8 cellular contexts compared by ENCODE assay signal in genomic region chr5:44332360-44332971, GRCh38. TPM values are rescaled to one million over a fixed set of nuclear protein-coding genes. Genes with fewer than 3 reads are reported as not detected.
A peak's percentile ranks its signal among the peaks of the same experiment; 100 is the strongest.
DNase-seq lines count a peak whose midpoint lies in the region; TF ChIP-seq lines count a peak whose summit lies in the region.

No MANE protein-coding gene starts in this region.

- H3K36me3 Mint-ChIP-seq in HFFc6 (ENCODE audit: low read depth) = no peaks in the 10 kb centered on the region

- H3K4me1 Mint-ChIP-seq in HFFc6 (ENCODE audit: low read depth) = no peaks in the 10 kb centered on the region

- H3K9ac ChIP-seq in adipocyte (ENCODE audit: low read length) = peak overlapping the region; percentile 25

- H3K9me3 Mint-ChIP-seq in HFFc6 = no peaks in the 10 kb centered on the region

- TF ChIP-seq CTCF in HFFc6 (IDR thresholded peaks at IDR 0.05) = peak; percentile 79

- H3K27me3 Mint-ChIP-seq in HFFc6 (ENCODE audit: insufficient read depth) = no peaks in the 10 kb centered on the region; the same call in 1 of the 2 replicates

- H3K27me3 ChIP-seq in adipocyte (replicated peaks; ENCODE audit: control insufficient read depth, insufficient read depth, low read length) = no peaks in the 10 kb centered on the region

- no peaks in the 10 kb centered on the region for H3K9me3 ChIP-seq in adipocyte (ENCODE audit: control insufficient read depth, low read length)

- no peak overlapping the region for H3K27ac Mint-ChIP-seq in HFFc6

- DNase-seq in GM04504 (ENCODE audit: low read depth) = peak; percentile 10
- DNase-seq in HFFc6 = peak; percentile 15
- peak in 2 of 3 experiments; percentile 35 to 66 for DNase-seq in NCI-H1417 (lab: John Stamatoyannopoulos, UW)
- DNase-seq in adipocyte (ENCODE audit: low read depth) = peak; percentile 74
- DNase-seq in iPS-NIHi7 (ENCODE audit: extremely low spot score) = peak; percentile 53
- no peak for DNase-seq in activated CD4-positive, alpha-beta T cell treated with anti-CD3 and anti-CD28 coated beads, Interleukin-2, amount 50 U/mL, for 48 hours
- DNase-seq in Ammon's horn (ENCODE audit: low spot score) = no peak
- no peak for DNase-seq in head of caudate nucleus

- H3K4me1 ChIP-seq in adipocyte (ENCODE audit: control insufficient read depth, insufficient read depth, low read length) = peaks cover 30% of the 10 kb centered on the region

- no peak overlapping the region for H3K4me3 Mint-ChIP-seq in HFFc6

- intact Hi-C loops in head of caudate nucleus (cut with DNase I) = no loop called here

- H3K36me3 ChIP-seq in adipocyte (ENCODE audit: control insufficient read depth, insufficient read depth, low read length, severe bottlenecking) = no peaks in the 10 kb centered on the region

- H3K4me3 ChIP-seq in adipocyte (ENCODE audit: low read length) = no peak overlapping the region

RNA-seq across cellular contexts. Expression of gene FGF10, which starts 56.8 kb away (rescaled TPM):
- total RNA-seq in HFFc6 (2021; fragmentation: NEBNext Ultra II Directional; extraction: Animal tissue kit (Norgen Biotek cat#: 25700)) = not detected

Comparison
In these comparisons a context has a peak if more than half of its experiments do, and no peak if none do; other contexts are left out.
1. DNase-seq: peak in GM04504 (single experiment), HFFc6 (single experiment), NCI-H1417 (2 of 3), adipocyte (single experiment) and iPS-NIHi7 (single experiment); none in activated CD4-positive, alpha-beta T cell treated with anti-CD3 and anti-CD28 coated beads, Interleukin-2, amount 50 U/mL, for 48 hours (0 of 2), Ammon's horn (single experiment) and head of caudate nucleus (0 of 42).